In the genomic region with DNA sequence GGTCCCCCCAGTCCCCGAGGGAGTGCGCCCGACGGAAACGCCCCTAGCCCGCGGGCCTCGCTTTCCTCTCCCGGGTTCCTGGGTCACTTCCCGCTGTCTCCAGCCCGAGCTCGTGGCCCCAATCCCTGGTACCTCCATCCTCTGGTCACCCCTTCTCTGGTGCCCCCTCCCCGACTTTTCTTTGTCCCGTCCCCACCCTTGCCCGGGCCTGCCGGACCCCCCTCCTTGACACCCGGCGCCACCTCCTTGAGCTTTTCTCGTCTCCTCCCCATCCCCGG, we compare ENCODE assay signal across 9 cellular contexts. TPM values are rescaled to one million over a fixed set of nuclear protein-coding genes. Genes with fewer than 3 reads are reported as not detected.
A peak's percentile ranks its signal among the peaks of the same experiment; 100 is the strongest.
DNase-seq lines count a peak whose midpoint lies in the region; ATAC-seq and TF ChIP-seq lines count a peak whose summit lies in the region.
"Had no signal": no experiment of that assay in that cellular context is flagged by ENCODE, and none has a peak within 500 bp of the region (broad histone marks: within the 10 kb centered on the region; RNA-seq: fewer than 3 reads in every experiment).

No MANE protein-coding gene starts in this region.

- TF ChIP-seq CTCF in hepatocyte (IDR thresholded peaks at IDR 0.05; ENCODE audit: poor library complexity): no peak

- no peak overlapping the region for H3K27ac Mint-ChIP-seq in activated CD8-positive, alpha-beta T cell treated with anti-CD3 and anti-CD28 coated beads, Interleukin-2, amount 10 ng/mL, durations not matched to agents 7 days and 5 days

- CTCF ChIA-PET in activated CD8-positive, alpha-beta T cell treated with anti-CD3 and anti-CD28 coated beads, Interleukin-2, amount 10 ng/mL, durations not matched to agents 7 days and 5 days (lab: Charles Lee): interaction anchor here (1.1 to 1.6 kb wide), 2 partner anchors 9 to 376 kb away, joined by 3 read pairs; no protein-coding TSS in a partner anchor

- no peak for ATAC-seq in activated CD8-positive, alpha-beta T cell treated with anti-CD3 and anti-CD28 coated beads, Interleukin-2, amount 10 ng/mL, durations not matched to agents 7 days and 5 days
- ATAC-seq in HG03045 (IDR thresholded peaks at IDR 0.05; ENCODE audit: unreplicated experiment): no peak
- ATAC-seq in HG03432 (IDR thresholded peaks at IDR 0.05; ENCODE audit: unreplicated experiment): no peak

- peaks cover 26% of the 10 kb centered on the region for H3K4me1 Mint-ChIP-seq in activated CD8-positive, alpha-beta T cell treated with anti-CD3 and anti-CD28 coated beads, Interleukin-2, amount 10 ng/mL, durations not matched to agents 7 days and 5 days (ENCODE audit: low read depth)

- DNase-seq in GM19238 (ENCODE audit: insufficient read length, low spot score) (peak; percentile 13), hepatocyte (ENCODE audit: low spot score) (peak; percentile 21), NCI-H187 (lab: John Stamatoyannopoulos, UW) (no peak), NCI-H2227 treated with DMSO at 0.1 percent for 48 hours (lab: John Stamatoyannopoulos, UW) (no peak)
- DNase-seq in activated CD8-positive, alpha-beta T cell treated with anti-CD3 and anti-CD28 coated beads, Interleukin-2, amount 10 ng/mL, durations not matched to agents 7 days and 5 days: no peak
- DNase-seq: NCI-H2107 had no signal

- H3K36me3 ChIP-seq in hepatocyte (replicated peaks; ENCODE audit: insufficient read depth, low read depth): no peaks in the 10 kb centered on the region
- H3K36me3 ChIP-seq in skeletal muscle satellite cell (ENCODE audit: insufficient read depth, low read length): no peaks in the 10 kb centered on the region

- H3K36me3 Mint-ChIP-seq in activated CD8-positive, alpha-beta T cell treated with anti-CD3 and anti-CD28 coated beads, Interleukin-2, amount 10 ng/mL, durations not matched to agents 7 days and 5 days (ENCODE audit: low read depth): no peaks in the 10 kb centered on the region

- H3K79me2 ChIP-seq in hepatocyte: no peaks in the 10 kb centered on the region

- H3K9ac ChIP-seq in skeletal muscle satellite cell (ENCODE audit: low read depth, low read length): no peak overlapping the region

- H3K4me1 ChIP-seq in hepatocyte (ENCODE audit: insufficient read depth): peaks cover 4% of the 10 kb centered on the region
- peaks cover 8% of the 10 kb centered on the region for H3K4me1 ChIP-seq in skeletal muscle satellite cell (ENCODE audit: control insufficient read depth, insufficient read depth, low read length)

- H3K4me3 ChIP-seq in hepatocyte: peak overlapping the region; percentile 49
- H3K4me3 ChIP-seq in skeletal muscle satellite cell (ENCODE audit: low read length): peak overlapping the region; percentile 70

- H3K4me2 ChIP-seq in hepatocyte (peak overlapping the region; percentile 98), skeletal muscle satellite cell (ENCODE audit: low read length) (peak overlapping the region; percentile 91)

- no peaks in the 10 kb centered on the region for H4K20me1 ChIP-seq in hepatocyte (ENCODE audit: insufficient read depth, poor library complexity, severe bottlenecking)

- H3K9me3 ChIP-seq in hepatocyte (ENCODE audit: low read depth): no peaks in the 10 kb centered on the region
- no peaks in the 10 kb centered on the region for H3K9me3 ChIP-seq in skeletal muscle satellite cell (replicated peaks; ENCODE audit: low read length)

- H3K27me3 ChIP-seq in hepatocyte (peaks cover 27% of the 10 kb centered on the region), skeletal muscle satellite cell (ENCODE audit: control insufficient read depth, insufficient read depth, low read length) (peaks cover 6% of the 10 kb centered on the region)

- no peaks in the 10 kb centered on the region for H3K9me3 Mint-ChIP-seq in activated CD8-positive, alpha-beta T cell treated with anti-CD3 and anti-CD28 coated beads, Interleukin-2, amount 10 ng/mL, durations not matched to agents 7 days and 5 days (ENCODE audit: insufficient read depth)

- H2AFZ ChIP-seq in hepatocyte: peak overlapping the region; percentile 76

- peaks cover 26% of the 10 kb centered on the region for H3K27me3 Mint-ChIP-seq in activated CD8-positive, alpha-beta T cell treated with anti-CD3 and anti-CD28 coated beads, Interleukin-2, amount 10 ng/mL, durations not matched to agents 7 days and 5 days (ENCODE audit: low read depth)

- 0% methylated on average over 4 of the region's 20 CpGs for WGBS in hepatocyte (ENCODE audit: low lambda C conversion rate, missing lambda C conversion rate)

- H3K4me3 Mint-ChIP-seq in activated CD8-positive, alpha-beta T cell treated with anti-CD3 and anti-CD28 coated beads, Interleukin-2, amount 10 ng/mL, durations not matched to agents 7 days and 5 days: peak overlapping the region; percentile 40

- H3K27ac ChIP-seq in hepatocyte: no peak overlapping the region

- POLR2A ChIA-PET in activated CD8-positive, alpha-beta T cell treated with anti-CD3 and anti-CD28 coated beads, Interleukin-2, amount 10 ng/mL, durations not matched to agents 7 days and 5 days (lab: Charles Lee): interaction anchor here (0.9 kb wide), 1 partner anchor 22 kb away, joined by 3 read pairs; no protein-coding TSS in a partner anchor

- H3K9me2 ChIP-seq in hepatocyte (replicated peaks; ENCODE audit: insufficient read depth): no peaks in the 10 kb centered on the region

RNA-seq across cellular contexts. Expression of a gene that starts 0.3 kb away (rescaled TPM):
- under 1 TPM in 1 of 2 experiments, not detected in 1; 0.10 TPM for total RNA-seq in activated CD8-positive, alpha-beta T cell treated with anti-CD3 and anti-CD28 coated beads, Interleukin-2, amount 10 ng/mL, durations not matched to agents 7 days and 5 days
- 0.17 TPM in 1 of 2 replicates, not detected in the other for total RNA-seq in hepatocyte
- 0.11 and 1.0 TPM in 2 replicates for polyA plus RNA-seq in hepatocyte
- not detected in 2 replicates for total RNA-seq in skeletal muscle satellite cell (2012; rRNA removed)

RNA-seq across cellular contexts. Expression of a gene that starts 39.7 kb away (rescaled TPM):
- 10 to 100 TPM; 15.5 to 16.8 TPM for total RNA-seq in activated CD8-positive, alpha-beta T cell treated with anti-CD3 and anti-CD28 coated beads, Interleukin-2, amount 10 ng/mL, durations not matched to agents 7 days and 5 days
- total RNA-seq in hepatocyte: 16.7 and 30.4 TPM in 2 replicates
- 9.2 and 10.6 TPM in 2 replicates for polyA plus RNA-seq in hepatocyte
- total RNA-seq in skeletal muscle satellite cell (2012; rRNA removed): 23.3 and 27.1 TPM in 2 replicates

Comparison
In these comparisons a context has a peak if more than half of its experiments do, and no peak if none do; other contexts are left out.
1. DNase-seq: peak in GM19238 (single experiment) and hepatocyte (single experiment); none in activated CD8-positive, alpha-beta T cell treated with anti-CD3 and anti-CD28 coated beads, Interleukin-2, amount 10 ng/mL, durations not matched to agents 7 days and 5 days (single experiment), NCI-H187 (0 of 2) and NCI-H2227 treated with DMSO at 0.1 percent for 48 hours (single experiment).